In the genomic region with DNA sequence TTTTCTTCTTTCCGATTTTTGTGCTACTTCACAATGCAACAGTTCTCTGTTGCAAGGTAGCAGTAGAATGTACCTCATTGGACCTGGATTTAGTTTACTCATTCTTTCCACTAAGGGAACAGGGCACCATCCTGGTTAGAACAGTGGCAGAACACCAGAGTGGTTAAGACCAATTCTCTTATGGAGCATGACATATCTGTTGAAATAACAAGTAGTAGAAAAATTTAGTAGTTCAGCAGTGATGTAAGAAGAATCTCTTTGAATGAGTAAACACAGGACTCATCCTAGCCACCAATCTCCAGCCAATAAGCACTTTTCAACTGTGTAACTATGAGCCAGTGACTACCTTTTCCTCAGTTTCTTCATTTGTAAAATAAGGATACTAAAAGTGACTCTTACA, we compare ENCODE assay signal across 12 cellular contexts. TPM values are rescaled to one million over a fixed set of nuclear protein-coding genes. Genes with fewer than 3 reads are reported as not detected.
DNase-seq lines count a peak whose midpoint lies in the region; ATAC-seq, FAIRE-seq and TF ChIP-seq lines count a peak whose summit lies in the region.
"Had no signal": no experiment of that assay in that cellular context is flagged by ENCODE, and none has a peak within 500 bp of the region (broad histone marks: within the 10 kb centered on the region; RNA-seq: fewer than 3 reads in every experiment).

No MANE protein-coding gene starts in this region.

- peak; percentile 93 for ATAC-seq in activated naive CD8-positive, alpha-beta T cell treated with anti-CD3 and anti-CD28 coated beads, Interleukin-2, amount 50 U/mL, for 24 hours

- peak overlapping the region; percentile 38 for H3K4me3 Mint-ChIP-seq in activated naive CD8-positive, alpha-beta T cell treated with anti-CD3 and anti-CD28 coated beads, Interleukin-2, amount 50 U/mL, for 24 hours
- H3K4me3 Mint-ChIP-seq: CD4-positive, CD25-positive, alpha-beta regulatory T cell had no signal

- no peaks in the 10 kb centered on the region for H3K36me3 Mint-ChIP-seq in activated naive CD8-positive, alpha-beta T cell treated with anti-CD3 and anti-CD28 coated beads, Interleukin-2, amount 50 U/mL, for 24 hours (ENCODE audit: low read depth)
- H3K36me3 Mint-ChIP-seq: CD4-positive, CD25-positive, alpha-beta regulatory T cell had no signal

- peak; percentile 52 for FAIRE-seq in GM18507 (lab: Jason Lieb, UNC)

- TF ChIP-seq CTCF in fibroblast of villous mesenchyme (IDR thresholded peaks at IDR 0.05; ENCODE audit: insufficient read depth, low read depth, low read length) (no peak), GM10266 (IDR thresholded peaks at IDR 0.05; ENCODE audit: control insufficient read depth, insufficient read depth, low read depth, missing control alignments) (no peak)

- peak overlapping the region; percentile 90 for H3K27ac Mint-ChIP-seq in activated naive CD8-positive, alpha-beta T cell treated with anti-CD3 and anti-CD28 coated beads, Interleukin-2, amount 50 U/mL, for 24 hours

- DNase-seq in AG08395 (ENCODE audit: low spot score), result peak; percentile 31
- DNase-seq in GM18507 (ENCODE audit: extremely low spot score, insufficient read length, low read depth), result no peak
- DNase-seq in activated naive CD8-positive, alpha-beta T cell treated with anti-CD3 and anti-CD28 coated beads, Interleukin-2, amount 50 U/mL, for 24 hours, result no peak
- peak; percentile 42 for DNase-seq in fibroblast of villous mesenchyme (ENCODE audit: low read depth)
- no peak for DNase-seq in NCI-H524 treated with DMSO at 0.1 percent for 48 hours (lab: John Stamatoyannopoulos, UW)
- no peak for DNase-seq in GM10266 (ENCODE audit: extremely low spot score)
- DNase-seq in DMS153 treated with DMSO at 0.1 percent for 48 hours (lab: John Stamatoyannopoulos, UW; ENCODE audit: unreplicated experiment), result no peak
- DNase-seq in NCI-H446 treated with DMSO at 0.1 percent for 48 hours (lab: John Stamatoyannopoulos, UW), result no peak

- H3K4me3 ChIP-seq in fibroblast of villous mesenchyme (ENCODE audit: low read depth, low read length), result no peak overlapping the region

- H3K9me3 Mint-ChIP-seq in activated naive CD8-positive, alpha-beta T cell treated with anti-CD3 and anti-CD28 coated beads, Interleukin-2, amount 50 U/mL, for 24 hours, result no peaks in the 10 kb centered on the region

- H3K27me3 Mint-ChIP-seq in activated naive CD8-positive, alpha-beta T cell treated with anti-CD3 and anti-CD28 coated beads, Interleukin-2, amount 50 U/mL, for 24 hours, result no peaks in the 10 kb centered on the region
- H3K27me3 Mint-ChIP-seq: CD4-positive, CD25-positive, alpha-beta regulatory T cell had no signal

- peaks cover 20% of the 10 kb centered on the region for H3K4me1 Mint-ChIP-seq in activated naive CD8-positive, alpha-beta T cell treated with anti-CD3 and anti-CD28 coated beads, Interleukin-2, amount 50 U/mL, for 24 hours

RNA-seq across cellular contexts. Expression of gene ANKRD22, which starts 2.4 kb away (rescaled TPM):
- not detected in 2 replicates for total RNA-seq in fibroblast of villous mesenchyme
- total RNA-seq: CD4-positive, CD25-positive, alpha-beta regulatory T cell; pulmonary artery endothelial cell; T-helper 2 cell treated with Interferon-gamma antibody and Interleukin-4, amounts not matched to agents 100 ng/mL and 5 ng/mL, for 36 hours had no signal

RNA-seq across cellular contexts. Expression of gene STAMBPL1, which starts 30.8 kb away (rescaled TPM):
- 98.9 and 120 TPM in 2 replicates for total RNA-seq in fibroblast of villous mesenchyme

RNA-seq across cellular contexts. Expression of gene LIPM, which starts 46.7 kb away (rescaled TPM):
- total RNA-seq in fibroblast of villous mesenchyme, result not detected in 2 replicates
- total RNA-seq: activated CD8-positive, alpha-beta memory T cell treated with anti-CD3 and anti-CD28 coated beads for 36 hours; CD4-positive, CD25-positive, alpha-beta regulatory T cell; pulmonary artery endothelial cell; T-helper 2 cell treated with Interferon-gamma antibody and Interleukin-4, amounts not matched to agents 100 ng/mL and 5 ng/mL, for 36 hours had no signal

Comparison
In these comparisons a context has a peak if more than half of its experiments do, and no peak if none do; other contexts are left out.
1. DNase-seq: peak in AG08395 (single experiment) and fibroblast of villous mesenchyme (single experiment); none in GM18507 (single experiment), activated naive CD8-positive, alpha-beta T cell treated with anti-CD3 and anti-CD28 coated beads, Interleukin-2, amount 50 U/mL, for 24 hours (single experiment), NCI-H524 treated with DMSO at 0.1 percent for 48 hours (single experiment), GM10266 (single experiment), DMS153 treated with DMSO at 0.1 percent for 48 hours (single experiment) and NCI-H446 treated with DMSO at 0.1 percent for 48 hours (single experiment).